ENCODE assay signal across 33 cellular contexts in genomic region chr5:133192716-133193115, GRCh38.
"Had no signal": no experiment of that assay in that cellular context is flagged by ENCODE, and none has a peak within 500 bp of the region (broad histone marks: within the 10 kb centered on the region; RNA-seq: fewer than 3 reads in every experiment).

No MANE protein-coding gene starts in this region.

- H3K9me3 Mint-ChIP-seq: immature natural killer cell; mesothelial cell of epicardium; naive B cell; natural killer cell; nephron progenitor cell; neural progenitor cell; stimulated activated naive B cell treated with anti-CD40 and anti-IgM and Interleukin-4, amounts not matched to agents 10 μg/mL and 1 μg/mL and 100 μg/mL, for 72 hours had no signal

- DNase-seq: hippocampal formation; immature natural killer cell; kidney; left colon; left lung; lower lobe of right lung; mammary epithelial cell; mesenchymal stem cell; naive B cell; natural killer cell; nephron progenitor cell; occipital lobe; ovary; right cardiac atrium; stimulated activated CD4-positive, alpha-beta T cell treated with anti-CD3 and anti-CD28 coated beads, Interleukin-12 subunit alpha, Interleukin-12 subunit beta, amount 100 ng/mL, for 4 hours; stimulated activated CD4-positive, alpha-beta T cell treated with anti-CD3 and anti-CD28 coated beads, Interleukin-15, amount 100 ng/mL, for 24 hours; stimulated activated CD4-positive, alpha-beta T cell treated with anti-CD3 and anti-CD28 coated beads, Interleukin-2, amount 100 ng/mL, for 24 hours; stimulated activated CD4-positive, alpha-beta T cell treated with anti-CD3 and anti-CD28 coated beads, Interleukin-4, amount 100 ng/mL, for 1 hour; stimulated activated naive B cell treated with anti-CD40 and anti-IgM and Interleukin-4, amounts not matched to agents 10 μg/mL and 1 μg/mL and 100 μg/mL, for 72 hours; stimulated activated naive CD8-positive, alpha-beta T cell treated with anti-CD3 and anti-CD28 coated beads, Interleukin-15, Interleukin-2, amounts not matched to agents 100 U/mL and 50 U/mL, for 24 hours; stomach; testis; thyroid gland; transverse colon; upper lobe of left lung had no signal

- H3K9me3 ChIP-seq: left lung, lower lobe of right lung, neutrophil, ovary, stomach, testis, thyroid gland, transverse colon, upper lobe of left lung, vagina had no signal

- H3K4me3 ChIP-seq: left lung, lower lobe of right lung, neural progenitor cell, ovary, skin epidermis, stomach, testis, thyroid gland, transverse colon, upper lobe of left lung, vagina had no signal

- H3K27ac Mint-ChIP-seq: immature natural killer cell; mesothelial cell of epicardium; naive B cell; natural killer cell; nephron progenitor cell; neural progenitor cell; progenitor cell of endocrine pancreas; stimulated activated naive B cell treated with anti-CD40 and anti-IgM and Interleukin-4, amounts not matched to agents 10 μg/mL and 1 μg/mL and 100 μg/mL, for 72 hours had no signal

- H3K9ac ChIP-seq: neural progenitor cell had no signal

- ATAC-seq: left colon; left lung; lower lobe of right lung; natural killer cell; right cardiac atrium; sciatic nerve; stimulated activated naive B cell treated with anti-CD40 and anti-IgM and Interleukin-4, amounts not matched to agents 10 μg/mL and 1 μg/mL and 100 μg/mL, for 72 hours; stimulated activated naive CD8-positive, alpha-beta T cell treated with anti-CD3 and anti-CD28 coated beads, Interleukin-15, Interleukin-2, amounts not matched to agents 100 U/mL and 50 U/mL, for 24 hours had no signal

- H3K27me3 ChIP-seq: neural progenitor cell, neutrophil, ovary, stomach, testis, thyroid gland, transverse colon, upper lobe of left lung, vagina had no signal

- H3K4me3 Mint-ChIP-seq: immature natural killer cell; mesothelial cell of epicardium; naive B cell; natural killer cell; nephron progenitor cell; neural progenitor cell; stimulated activated naive B cell treated with anti-CD40 and anti-IgM and Interleukin-4, amounts not matched to agents 10 μg/mL and 1 μg/mL and 100 μg/mL, for 72 hours had no signal

- H3K4me1 Mint-ChIP-seq: immature natural killer cell, mesothelial cell of epicardium, naive B cell, natural killer cell had no signal

- H2AFZ ChIP-seq: neural progenitor cell had no signal

- H3K4me2 ChIP-seq: neural progenitor cell had no signal

- H3K27ac ChIP-seq: left lung, lower lobe of right lung, neural progenitor cell, neutrophil, ovary, skin epidermis, stomach, testis, thyroid gland, transverse colon, upper lobe of left lung, vagina had no signal

- FAIRE-seq: islet of Langerhans, kidney had no signal

- H3K36me3 Mint-ChIP-seq: immature natural killer cell, mesothelial cell of epicardium, naive B cell, natural killer cell, neural progenitor cell had no signal

- H3K4me1 ChIP-seq: left lung, lower lobe of right lung, neural progenitor cell, stomach, testis, transverse colon, upper lobe of left lung, vagina had no signal

- H3K36me3 ChIP-seq: left lung, lower lobe of right lung, neural progenitor cell, neutrophil, ovary, stomach, thyroid gland, transverse colon, upper lobe of left lung, vagina had no signal
